ENCODE assay signal across 1 cellular context in the genomic region with DNA sequence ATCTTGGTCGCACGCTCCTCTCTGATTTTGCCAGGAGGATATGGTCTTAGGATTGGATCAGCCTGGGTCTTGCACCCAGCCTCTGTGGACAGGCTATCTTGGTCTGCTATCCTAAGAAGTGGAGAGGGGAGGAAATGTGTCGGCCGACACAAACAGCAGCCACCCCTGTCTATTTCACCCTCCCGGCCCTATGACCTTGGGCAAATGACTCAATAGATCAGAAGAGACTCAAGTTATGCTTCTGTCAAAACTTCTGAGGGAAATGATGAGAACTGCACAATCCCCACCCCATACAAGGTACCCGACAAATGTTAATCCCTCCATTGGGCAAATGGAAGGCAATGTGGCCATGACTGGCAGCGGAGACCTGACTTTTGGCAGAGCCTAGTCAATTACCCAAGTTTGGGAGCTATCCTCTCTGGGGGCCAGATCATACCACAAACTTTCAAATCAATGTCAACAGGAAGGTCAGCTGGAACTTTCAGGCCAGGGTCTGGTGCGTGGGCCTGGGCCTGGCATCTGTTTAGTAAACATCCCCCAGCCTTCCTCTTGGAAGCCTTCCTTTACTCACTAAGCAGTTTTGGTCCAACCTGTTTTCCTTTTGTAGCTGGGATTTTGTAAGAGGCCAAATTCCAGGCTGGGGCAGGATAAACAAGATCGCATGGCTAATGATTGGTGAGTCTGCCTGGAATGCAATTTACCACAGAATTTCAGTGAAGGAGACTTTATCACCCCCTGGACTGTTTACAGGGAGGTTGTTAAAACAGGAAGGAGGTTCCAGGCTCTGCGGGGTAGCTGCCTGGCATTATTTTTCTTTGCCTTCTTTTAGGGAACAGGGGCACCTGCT.
TF ChIP-seq lines count a peak whose summit lies in the region.

No MANE protein-coding gene starts in this region.

TF ChIP-seq in H1, 55 proteins besides CTCF, POLR2A, EP300 and RAD21:
- TF ChIP-seq TEAD4 (IDR thresholded peaks at IDR 0.05; ENCODE audit: low read depth, low read length) (peak; percentile 72), KDM1A (IDR thresholded peaks at IDR 0.05; ENCODE audit: borderline replicate concordance, low read length) (no peak), ATF3 (IDR thresholded peaks at IDR 0.05; ENCODE audit: insufficient read depth, low read depth, low read length) (no peak), GTF2F1 (IDR thresholded peaks at IDR 0.05; ENCODE audit: borderline replicate concordance, low read depth, low read length) (no peak), POU5F1 (IDR thresholded peaks at IDR 0.05; ENCODE audit: low read depth, low read length) (no peak), SP1 (IDR thresholded peaks at IDR 0.05; ENCODE audit: low read depth, low read length) (0 out of 2 replicates have a peak, but pooled peaks have one; percentile 13), MAX (IDR thresholded peaks at IDR 0.05) (no peak), CEBPB (IDR thresholded peaks at IDR 0.05; ENCODE audit: low read depth, low read length) (no peak)
